24 cellular contexts compared by ENCODE assay signal in genomic region chr13:113149711-113150544, GRCh38. TPM values are rescaled to one million over a fixed set of nuclear protein-coding genes. Genes with fewer than 3 reads are reported as not detected.
"Had no signal": no experiment of that assay in that cellular context is flagged by ENCODE, and none has a peak within 500 bp of the region (broad histone marks: within the 10 kb centered on the region; RNA-seq: fewer than 3 reads in every experiment).

No MANE protein-coding gene starts in this region.

- H3K4me3 ChIP-seq: esophagus squamous epithelium, lower lobe of right lung, ovary, smooth muscle cell had no signal

- H3K27ac Mint-ChIP-seq: activated naive CD4-positive, alpha-beta T cell treated with anti-CD3 and anti-CD28 coated beads, Interleukin-2, amount 10 ng/mL, durations not matched to agents 7 days and 5 days; dendritic cell treated with granulocyte-macrophage colony-stimulating factor and Interleukin-4, amounts not matched to agents 40 ng/mL and 50 ng/mL, for 4 days; mesothelial cell of epicardium; natural killer cell treated with Interleukin-12 subunit alpha and Interleukin-12 subunit beta and Interleukin-15 and Interleukin-18, amount 100 ng/mL, for 72 hours had no signal

- H3K27me3 ChIP-seq: ovary had no signal

- H3K36me3 ChIP-seq: esophagus squamous epithelium, lower lobe of right lung, ovary had no signal

- H3K4me3 Mint-ChIP-seq: activated naive CD4-positive, alpha-beta T cell treated with anti-CD3 and anti-CD28 coated beads, Interleukin-2, amount 10 ng/mL, durations not matched to agents 7 days and 5 days; dendritic cell treated with granulocyte-macrophage colony-stimulating factor and Interleukin-4, amounts not matched to agents 40 ng/mL and 50 ng/mL, for 4 days; mesothelial cell of epicardium; natural killer cell treated with Interleukin-12 subunit alpha and Interleukin-12 subunit beta and Interleukin-15 and Interleukin-18, amount 100 ng/mL, for 72 hours had no signal

- H3K27ac ChIP-seq: esophagus squamous epithelium, lower lobe of right lung, ovary, VCaP had no signal

- ATAC-seq: lower lobe of right lung; natural killer cell treated with Interleukin-12 subunit alpha and Interleukin-12 subunit beta and Interleukin-15 and Interleukin-18, amount 100 ng/mL, for 72 hours; sciatic nerve had no signal

- H3K4me2 ChIP-seq: smooth muscle cell had no signal

- H3K9me3 Mint-ChIP-seq: activated naive CD4-positive, alpha-beta T cell treated with anti-CD3 and anti-CD28 coated beads, Interleukin-2, amount 10 ng/mL, durations not matched to agents 7 days and 5 days; dendritic cell treated with granulocyte-macrophage colony-stimulating factor and Interleukin-4, amounts not matched to agents 40 ng/mL and 50 ng/mL, for 4 days; mesothelial cell of epicardium had no signal

- H3K9me3 ChIP-seq: esophagus squamous epithelium, lower lobe of right lung, ovary had no signal

- DNase-seq: activated CD4-positive, alpha-beta T cell treated with anti-CD3 and anti-CD28 coated beads for 1 hour; activated effector memory CD4-positive, alpha-beta T cell treated with Interleukin-2 at 50 U/mL for 16 hours; activated naive CD4-positive, alpha-beta T cell treated with anti-CD3 and anti-CD28 coated beads, Interleukin-2, amount 10 ng/mL, durations not matched to agents 7 days and 5 days; activated T-cell treated with anti-CD3 and anti-CD28 coated beads, Interleukin-2, amount 50 U/mL, for 48 hours; effector memory CD4-positive, alpha-beta T cell; esophagus squamous epithelium; lower lobe of right lung; stimulated activated CD4-positive, alpha-beta T cell treated with anti-CD3 and anti-CD28 coated beads, Interleukin-4, amount 100 ng/mL, for 24 hours; stimulated activated naive CD4-positive, alpha-beta T cell; SW 1271; T-helper 2 cell had no signal

- H3K36me3 Mint-ChIP-seq: mesothelial cell of epicardium; natural killer cell treated with Interleukin-12 subunit alpha and Interleukin-12 subunit beta and Interleukin-15 and Interleukin-18, amount 100 ng/mL, for 72 hours had no signal

RNA-seq across cellular contexts. Expression of gene PROZ, which starts 8.5 kb away (rescaled TPM):
- total RNA-seq: astrocyte; bronchial epithelial cell; cerebellum; esophagus squamous epithelium; lower lobe of right lung; mesothelial cell of epicardium; natural killer cell treated with Interleukin-12 subunit alpha and Interleukin-12 subunit beta and Interleukin-15 and Interleukin-18, amount 100 ng/mL, for 72 hours; ovary; pulmonary artery endothelial cell; sciatic nerve; SK-MEL-5; smooth muscle cell; urinary bladder had no signal

RNA-seq across cellular contexts. Expression of gene F10, which starts 27.3 kb away (rescaled TPM):
- total RNA-seq: natural killer cell treated with Interleukin-12 subunit alpha and Interleukin-12 subunit beta and Interleukin-15 and Interleukin-18, amount 100 ng/mL, for 72 hours; SK-MEL-5 had no signal

RNA-seq across cellular contexts. Expression of gene F7, which starts 44.3 kb away (rescaled TPM):
- total RNA-seq: astrocyte; bronchial epithelial cell; esophagus squamous epithelium; lower lobe of right lung; natural killer cell treated with Interleukin-12 subunit alpha and Interleukin-12 subunit beta and Interleukin-15 and Interleukin-18, amount 100 ng/mL, for 72 hours; pulmonary artery endothelial cell; SK-MEL-5 had no signal
